10 cellular contexts compared by ENCODE assay signal in the genomic region with DNA sequence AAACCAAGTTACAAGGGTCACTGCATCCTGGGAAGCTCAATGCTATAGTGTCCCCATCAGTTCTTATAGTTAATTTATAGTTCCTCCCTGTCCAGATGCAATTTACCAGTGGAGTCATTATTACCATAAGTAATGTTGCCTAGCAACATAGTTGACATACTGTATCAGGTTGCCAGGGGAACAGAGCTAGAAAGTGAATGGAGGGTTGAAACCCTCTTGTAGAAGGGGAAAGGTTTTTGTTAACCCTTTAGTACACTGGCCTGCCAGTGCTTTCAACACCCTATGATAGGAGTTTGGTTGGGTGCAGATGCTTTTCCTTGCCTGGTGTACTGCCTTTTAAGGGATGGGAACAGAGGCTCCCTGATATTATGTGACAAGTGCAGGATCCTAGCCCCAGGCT. TPM values are rescaled to one million over a fixed set of nuclear protein-coding genes. Genes with fewer than 3 reads are reported as not detected.
DNase-seq lines count a peak whose midpoint lies in the region; ATAC-seq lines count a peak whose summit lies in the region.
"Had no signal": no experiment of that assay in that cellular context is flagged by ENCODE, and none has a peak within 500 bp of the region (broad histone marks: within the 10 kb centered on the region; RNA-seq: fewer than 3 reads in every experiment).

No MANE protein-coding gene starts in this region.

- peaks cover 2% of the 10 kb centered on the region for H3K27me3 Mint-ChIP-seq in memory B cell

- ATAC-seq in memory B cell (ENCODE audit: low read depth) (peak; percentile 37), GM21723 (IDR thresholded peaks at IDR 0.05; ENCODE audit: unreplicated experiment) (no peak)
- ATAC-seq: activated CD8-positive, alpha-beta memory T cell treated with anti-CD3 and anti-CD28 coated beads, Interleukin-2, amount 10 ng/mL, durations not matched to agents 7 days and 5 days had no signal

- H3K4me3 Mint-ChIP-seq in memory B cell: no peak overlapping the region
- H3K4me3 Mint-ChIP-seq: activated CD8-positive, alpha-beta memory T cell treated with anti-CD3 and anti-CD28 coated beads, Interleukin-2, amount 10 ng/mL, durations not matched to agents 7 days and 5 days had no signal

- DNase-seq in DMS53 (lab: John Stamatoyannopoulos, UW) (peak; percentile 94), DMS53 treated with DMSO at 0.1 percent for 48 hours (lab: John Stamatoyannopoulos, UW; ENCODE audit: unreplicated experiment) (no peak), NCI-H1105 treated with DMSO at 0.1 percent for 48 hours (lab: John Stamatoyannopoulos, UW) (peak; percentile 25), SK-N-DZ (ENCODE audit: low spot score) (peak; percentile 33), memory B cell (ENCODE audit: low spot score in 2 of 2) (no peak), GM19240 (ENCODE audit: insufficient read length, low spot score) (no peak), COLO829 (ENCODE audit: low spot score) (no peak)
- DNase-seq: activated CD8-positive, alpha-beta memory T cell treated with anti-CD3 and anti-CD28 coated beads, Interleukin-2, amount 10 ng/mL, durations not matched to agents 7 days and 5 days; amniotic stem cell had no signal

- H3K9me3 Mint-ChIP-seq in memory B cell: no peaks in the 10 kb centered on the region

- H3K4me1 Mint-ChIP-seq in memory B cell: no peaks in the 10 kb centered on the region
- H3K4me1 Mint-ChIP-seq: activated CD8-positive, alpha-beta memory T cell treated with anti-CD3 and anti-CD28 coated beads, Interleukin-2, amount 10 ng/mL, durations not matched to agents 7 days and 5 days had no signal

- no peaks in the 10 kb centered on the region for H3K36me3 Mint-ChIP-seq in memory B cell
- H3K36me3 Mint-ChIP-seq: activated CD8-positive, alpha-beta memory T cell treated with anti-CD3 and anti-CD28 coated beads, Interleukin-2, amount 10 ng/mL, durations not matched to agents 7 days and 5 days had no signal

- H3K27ac Mint-ChIP-seq in memory B cell: no peak overlapping the region
- H3K27ac Mint-ChIP-seq: activated CD8-positive, alpha-beta memory T cell treated with anti-CD3 and anti-CD28 coated beads, Interleukin-2, amount 10 ng/mL, durations not matched to agents 7 days and 5 days had no signal

RNA-seq across cellular contexts. Expression of gene TTC4, which starts 34.3 kb away (rescaled TPM):
- polyA plus RNA-seq in SK-N-DZ (2014; cell fraction: cytosol; rRNA removed): 20.1 and 23.0 TPM in 2 replicates
- polyA plus RNA-seq in SK-N-DZ (2014; cell fraction: nucleus; rRNA removed): 15.2 and 17.1 TPM in 2 replicates

RNA-seq across cellular contexts. Expression of gene MROH7, which starts 39.8 kb away (rescaled TPM):
- 0.26 TPM in 1 of 2 replicates, not detected in the other for polyA plus RNA-seq in SK-N-DZ (2014; cell fraction: cytosol; rRNA removed)
- polyA plus RNA-seq in SK-N-DZ (2014; cell fraction: nucleus; rRNA removed): 0.20 and 0.21 TPM in 2 replicates

RNA-seq across cellular contexts. Expression of gene FAM151A, which starts 58.1 kb away (rescaled TPM):
- 0.16 and 0.38 TPM in 2 replicates for polyA plus RNA-seq in SK-N-DZ (2014; cell fraction: cytosol; rRNA removed)
- 0.11 TPM in 1 of 2 replicates, not detected in the other for polyA plus RNA-seq in SK-N-DZ (2014; cell fraction: nucleus; rRNA removed)

Comparison
In these comparisons a context has a peak if more than half of its experiments do, and no peak if none do; other contexts are left out.
1. DNase-seq: peak in DMS53 (single experiment), NCI-H1105 treated with DMSO at 0.1 percent for 48 hours (single experiment) and SK-N-DZ (single experiment); none in DMS53 treated with DMSO at 0.1 percent for 48 hours (single experiment), memory B cell (0 of 2), GM19240 (single experiment) and COLO829 (single experiment).